Comparison of ENCODE assay signal across 8 cellular contexts in genomic region chr10:62244785-62245595, GRCh38. TPM values are rescaled to one million over a fixed set of nuclear protein-coding genes. Genes with fewer than 3 reads are reported as not detected.
DNase-seq lines count a peak whose midpoint lies in the region; ATAC-seq and FAIRE-seq lines count a peak whose summit lies in the region.

No MANE protein-coding gene starts in this region.

- peaks cover 0 to 3% of the 10 kb centered on the region in 2 donors for H3K27me3 Mint-ChIP-seq in CD8-positive, alpha-beta memory T cell
- no peaks in the 10 kb centered on the region for H3K27me3 Mint-ChIP-seq in activated T-helper 2 cell treated with anti-CD3 and anti-CD28 coated beads, Interferon-gamma antibody, Interleukin-2, Interleukin-4, amounts not matched to agents 10 μg/mL and 5 μg/mL and 100 μg/mL, durations not matched to agents 14 hours and 24 hours and 36 hours (ENCODE audit: low read depth)

- FAIRE-seq in frontal cortex (lab: Jason Lieb, UNC): peak; percentile 91

- peak in 4 of 5 donors; percentile 7 to 62 (median 50) for DNase-seq in CD8-positive, alpha-beta memory T cell
- DNase-seq in NCI-H774 (lab: John Stamatoyannopoulos, UW): peak; percentile 63
- DNase-seq in activated T-helper 2 cell treated with anti-CD3 and anti-CD28 coated beads, Interferon-gamma antibody, Interleukin-2, Interleukin-4, amounts not matched to agents 10 μg/mL and 5 μg/mL and 100 μg/mL, durations not matched to agents 14 hours and 24 hours and 36 hours (ENCODE audit: low spot score): peak; percentile 39
- DNase-seq in frontal cortex (ENCODE audit: low spot score in 2 of 2): peak in 1 of 2 donors; percentile 30
- peak; percentile 97 for DNase-seq in pons (ENCODE audit: low spot score)
- DNase-seq in NCI-H128 (lab: John Stamatoyannopoulos, UW; ENCODE audit: unreplicated experiment): no peak

- H3K4me3 ChIP-seq in CD8-positive, alpha-beta memory T cell (ENCODE audit: low read length): no peak overlapping the region

- no peaks in the 10 kb centered on the region for H3K9me3 ChIP-seq in CD8-positive, alpha-beta memory T cell (ENCODE audit: low read length)

- no peaks in the 10 kb centered on the region for H3K36me3 Mint-ChIP-seq in CD8-positive, alpha-beta memory T cell
- H3K36me3 Mint-ChIP-seq in activated T-helper 2 cell treated with anti-CD3 and anti-CD28 coated beads, Interferon-gamma antibody, Interleukin-2, Interleukin-4, amounts not matched to agents 10 μg/mL and 5 μg/mL and 100 μg/mL, durations not matched to agents 14 hours and 24 hours and 36 hours (ENCODE audit: low read depth): peaks cover 6% of the 10 kb centered on the region

- H3K36me3 ChIP-seq in CD8-positive, alpha-beta memory T cell (ENCODE audit: insufficient read depth, low read length): no peaks in the 10 kb centered on the region

- H3K27me3 ChIP-seq in CD8-positive, alpha-beta memory T cell (ENCODE audit: insufficient read depth, low read length, poor library complexity, severe bottlenecking): no peaks in the 10 kb centered on the region

- CTCF ChIA-PET in CD8-positive, alpha-beta memory T cell (lab: Charles Lee): interaction anchor here (0.6 to 3.4 kb wide), 39 partner anchors 8 to 500 kb away, joined by 3 to 69 read pairs (median 4); partner anchors contain the start of genes ARID5B and ZNF365

- no peak overlapping the region for H3K27ac ChIP-seq in CD8-positive, alpha-beta memory T cell (ENCODE audit: low read depth, low read length)

- H3K27ac Mint-ChIP-seq in CD8-positive, alpha-beta memory T cell: peak overlapping the region in 2 of 8 donors; percentile 3 to 51
- peak overlapping the region; percentile 63 for H3K27ac Mint-ChIP-seq in activated T-helper 2 cell treated with anti-CD3 and anti-CD28 coated beads, Interferon-gamma antibody, Interleukin-2, Interleukin-4, amounts not matched to agents 10 μg/mL and 5 μg/mL and 100 μg/mL, durations not matched to agents 14 hours and 24 hours and 36 hours

- peaks cover 22 to 34% (median 31%) of the 10 kb centered on the region in 3 donors for H3K4me1 Mint-ChIP-seq in CD8-positive, alpha-beta memory T cell
- H3K4me1 Mint-ChIP-seq in activated T-helper 2 cell treated with anti-CD3 and anti-CD28 coated beads, Interferon-gamma antibody, Interleukin-2, Interleukin-4, amounts not matched to agents 10 μg/mL and 5 μg/mL and 100 μg/mL, durations not matched to agents 14 hours and 24 hours and 36 hours (ENCODE audit: low read depth): peaks cover 32% of the 10 kb centered on the region

- POLR2A ChIA-PET in CD8-positive, alpha-beta memory T cell (lab: Charles Lee): interaction anchor here (1.1 to 1.4 kb wide), 3 partner anchors 206 to 348 kb away, joined by 5 to 7 read pairs (median 5); no protein-coding TSS in a partner anchor

- no peaks in the 10 kb centered on the region for H3K9me3 Mint-ChIP-seq in CD8-positive, alpha-beta memory T cell
- peaks cover 6% of the 10 kb centered on the region for H3K9me3 Mint-ChIP-seq in activated T-helper 2 cell treated with anti-CD3 and anti-CD28 coated beads, Interferon-gamma antibody, Interleukin-2, Interleukin-4, amounts not matched to agents 10 μg/mL and 5 μg/mL and 100 μg/mL, durations not matched to agents 14 hours and 24 hours and 36 hours

- intact Hi-C loops in activated T-helper 2 cell treated with anti-CD3 and anti-CD28 coated beads, Interferon-gamma antibody, Interleukin-2, Interleukin-4, amounts not matched to agents 10 μg/mL and 5 μg/mL and 100 μg/mL, durations not matched to agents 14 hours and 24 hours and 36 hours (cut with micrococcal nuclease): loop anchor here (1.0 to 10.0 kb wide), 6 partner anchors 59 to 490 kb away; no protein-coding TSS in a partner anchor

- H3K4me3 Mint-ChIP-seq in CD8-positive, alpha-beta memory T cell: peak overlapping the region in 1 of 7 donors; percentile 10
- no peak overlapping the region for H3K4me3 Mint-ChIP-seq in activated T-helper 2 cell treated with anti-CD3 and anti-CD28 coated beads, Interferon-gamma antibody, Interleukin-2, Interleukin-4, amounts not matched to agents 10 μg/mL and 5 μg/mL and 100 μg/mL, durations not matched to agents 14 hours and 24 hours and 36 hours (ENCODE audit: low read depth)

- peak; percentile 56 for ATAC-seq in GM18870 (IDR thresholded peaks at IDR 0.05; ENCODE audit: unreplicated experiment)
- peak; percentile 37 for ATAC-seq in HG03175 (IDR thresholded peaks at IDR 0.05; ENCODE audit: unreplicated experiment)

- peaks cover 16% of the 10 kb centered on the region for H3K4me1 ChIP-seq in CD8-positive, alpha-beta memory T cell (ENCODE audit: insufficient read depth, low read length)

RNA-seq across cellular contexts. Expression of gene RTKN2, which starts 23.7 kb away (rescaled TPM):
- 1 to 10 TPM; 1.6 to 1.7 TPM for total RNA-seq in CD8-positive, alpha-beta memory T cell
- 1.9 TPM for polyA plus RNA-seq in CD8-positive, alpha-beta memory T cell
- total RNA-seq in activated T-helper 2 cell treated with anti-CD3 and anti-CD28 coated beads, Interferon-gamma antibody, Interleukin-2, Interleukin-4, amounts not matched to agents 10 μg/mL and 5 μg/mL and 100 μg/mL, durations not matched to agents 14 hours and 24 hours and 36 hours: 2.8 and 2.9 TPM in 2 replicates
- total RNA-seq in frontal cortex: 4.5 TPM
